ENCODE assay signal across 7 cellular contexts in the genomic region with DNA sequence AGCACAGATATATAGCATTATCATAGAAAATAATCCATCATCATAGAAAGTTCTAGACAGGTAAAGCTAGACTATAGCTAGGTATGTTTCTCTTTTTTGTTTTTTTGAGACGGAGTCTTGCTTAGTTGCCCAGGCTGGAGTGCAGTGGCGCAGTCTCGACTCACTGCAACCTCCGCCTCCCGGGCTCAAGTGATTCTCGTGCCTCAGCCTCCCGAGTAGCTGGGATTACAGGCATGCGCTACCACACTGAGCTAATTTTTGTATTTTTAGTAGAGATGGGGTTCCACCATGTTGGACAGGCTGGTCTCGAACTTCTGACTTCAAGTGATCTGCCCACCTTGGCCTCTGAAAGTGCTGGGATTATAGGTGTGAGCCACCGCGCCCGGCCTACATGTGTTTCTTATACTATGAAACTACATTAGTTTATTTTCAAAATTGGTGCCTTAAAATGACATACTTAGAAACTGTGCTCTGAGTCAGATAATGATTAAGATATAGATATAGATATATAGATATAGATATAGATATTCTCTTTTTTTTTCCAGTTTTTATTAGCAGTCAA. TPM values are rescaled to one million over a fixed set of nuclear protein-coding genes. Genes with fewer than 3 reads are reported as not detected.
DNase-seq lines count a peak whose midpoint lies in the region; ATAC-seq and TF ChIP-seq lines count a peak whose summit lies in the region.
"Not testable (repeated sequence)": the region's sequence is repeated elsewhere in the genome, so short reads cannot be mapped to it uniquely, and the experiment has no call there.

No MANE protein-coding gene starts in this region.

- peaks cover 26% of the 10 kb centered on the region for H3K4me1 Mint-ChIP-seq in activated CD8-positive, alpha-beta T cell treated with anti-CD3 and anti-CD28 coated beads, Interleukin-2, amount 10 ng/mL, durations not matched to agents 7 days and 5 days (ENCODE audit: low read depth)

- not testable (repeated sequence) for TF ChIP-seq EP300 in gastroesophageal sphincter (IDR thresholded peaks at IDR 0.05)

- CTCF ChIA-PET in activated CD8-positive, alpha-beta T cell treated with anti-CD3 and anti-CD28 coated beads, Interleukin-2, amount 10 ng/mL, durations not matched to agents 7 days and 5 days (lab: Charles Lee): interaction anchor here (0.8 to 1.5 kb wide), 3 partner anchors 28 to 208 kb away, joined by 3 to 5 read pairs (median 3); no protein-coding TSS in a partner anchor

- H3K4me3 ChIP-seq in GM12865 (ENCODE audit: low read depth, low read length) (peak overlapping the region; percentile 99), OCI-LY1 (ENCODE audit: low read depth, low read length, poor library complexity, severe bottlenecking) (peak overlapping the region; percentile 83), cardiac fibroblast (replicated peaks in 1 of 2; ENCODE audit: low read depth in 2 of 2, low read length in 2 of 2) (peak overlapping the region; percentile 90 to 97), gastroesophageal sphincter (peak overlapping the region; percentile 89 to 96), muscle layer of colon (ENCODE audit: low read depth in 1 of 2, low read length in 2 of 2) (peak overlapping the region in 1 of 2 donors; percentile 98), skeletal muscle satellite cell (ENCODE audit: low read length) (peak overlapping the region; percentile 96)

- not testable (repeated sequence) for H4K20me1 ChIP-seq in OCI-LY1 (ENCODE audit: insufficient read depth, low read length)

- H3K4me2 ChIP-seq in OCI-LY1 (ENCODE audit: low read length) (peak overlapping the region; percentile 80), skeletal muscle satellite cell (ENCODE audit: low read length) (peak overlapping the region; percentile 94)

- not testable (repeated sequence) for H3K27me3 Mint-ChIP-seq in activated CD8-positive, alpha-beta T cell treated with anti-CD3 and anti-CD28 coated beads, Interleukin-2, amount 10 ng/mL, durations not matched to agents 7 days and 5 days (ENCODE audit: low read depth)

- peaks cover 44% of the 10 kb centered on the region for H3K79me2 ChIP-seq in OCI-LY1 (ENCODE audit: insufficient read depth, low read length)

- H3K27ac ChIP-seq in OCI-LY1 (ENCODE audit: low read depth, low read length, poor library complexity, severe bottlenecking): not testable (repeated sequence)
- H3K27ac ChIP-seq in gastroesophageal sphincter: peak overlapping the region in 1 of 4 donors; percentile 99
- H3K27ac ChIP-seq in muscle layer of colon (ENCODE audit: low read depth, low read length): peak overlapping the region; percentile 94

- not testable (repeated sequence) for H3F3A ChIP-seq in OCI-LY1 (ENCODE audit: insufficient read depth, low read length)

- not testable (repeated sequence) for H3K27ac Mint-ChIP-seq in activated CD8-positive, alpha-beta T cell treated with anti-CD3 and anti-CD28 coated beads, Interleukin-2, amount 10 ng/mL, durations not matched to agents 7 days and 5 days

- TF ChIP-seq CTCF in GM12865 (IDR thresholded peaks at IDR 0.05; ENCODE audit: insufficient read depth, low read depth, low read length, missing control alignments); OCI-LY1 (IDR thresholded peaks at IDR 0.05; ENCODE audit: low read length); cardiac fibroblast (IDR thresholded peaks at IDR 0.05; ENCODE audit: low read depth, low read length); gastroesophageal sphincter (IDR thresholded peaks at IDR 0.05): not testable (repeated sequence)

- H3K9ac ChIP-seq in OCI-LY1 (ENCODE audit: low read length): peak overlapping the region; percentile 87
- H3K9ac ChIP-seq in muscle layer of colon (ENCODE audit: low read length): not testable (repeated sequence)
- H3K9ac ChIP-seq in skeletal muscle satellite cell (ENCODE audit: low read depth, low read length): peak overlapping the region; percentile 98

- TF ChIP-seq POLR2A in gastroesophageal sphincter (IDR thresholded peaks at IDR 0.05): not testable (repeated sequence)

- not testable (repeated sequence) for H3K9me3 ChIP-seq in OCI-LY1 (ENCODE audit: low read length); gastroesophageal sphincter; muscle layer of colon (ENCODE audit: low read length); skeletal muscle satellite cell (replicated peaks; ENCODE audit: low read length)

- H3K36me3 ChIP-seq in OCI-LY1 (ENCODE audit: insufficient read depth, low read length) (peaks cover 41% of the 10 kb centered on the region), gastroesophageal sphincter (peaks cover 0 to 17% of the 10 kb centered on the region in 2 donors), skeletal muscle satellite cell (ENCODE audit: insufficient read depth, low read length) (peaks cover 11% of the 10 kb centered on the region)
- H3K36me3 ChIP-seq in muscle layer of colon (ENCODE audit: insufficient read depth, low read length): not testable (repeated sequence)

- H3K27me3 ChIP-seq in OCI-LY1 (ENCODE audit: insufficient read depth, low read length); gastroesophageal sphincter; muscle layer of colon (ENCODE audit: control insufficient read depth in 1 of 2, insufficient read depth in 2 of 2, low read length in 2 of 2); skeletal muscle satellite cell (ENCODE audit: control insufficient read depth, insufficient read depth, low read length): not testable (repeated sequence)

- peaks cover 11% of the 10 kb centered on the region for H3K9me3 Mint-ChIP-seq in activated CD8-positive, alpha-beta T cell treated with anti-CD3 and anti-CD28 coated beads, Interleukin-2, amount 10 ng/mL, durations not matched to agents 7 days and 5 days (ENCODE audit: insufficient read depth)

- peaks cover 26% of the 10 kb centered on the region for H3K4me1 ChIP-seq in OCI-LY1 (ENCODE audit: insufficient read depth, low read length, severe bottlenecking)
- H3K4me1 ChIP-seq in gastroesophageal sphincter: peaks cover 4 to 35% (median 15%) of the 10 kb centered on the region in 3 donors
- peaks cover 17% of the 10 kb centered on the region for H3K4me1 ChIP-seq in muscle layer of colon (ENCODE audit: insufficient read depth, low read length)
- peaks cover 16% of the 10 kb centered on the region for H3K4me1 ChIP-seq in skeletal muscle satellite cell (ENCODE audit: control insufficient read depth, insufficient read depth, low read length)

- H2AFZ ChIP-seq in OCI-LY1 (ENCODE audit: low read length): not testable (repeated sequence)

- peak overlapping the region; percentile 96 for H3K4me3 Mint-ChIP-seq in activated CD8-positive, alpha-beta T cell treated with anti-CD3 and anti-CD28 coated beads, Interleukin-2, amount 10 ng/mL, durations not matched to agents 7 days and 5 days

- peaks cover 37% of the 10 kb centered on the region for H3K36me3 Mint-ChIP-seq in activated CD8-positive, alpha-beta T cell treated with anti-CD3 and anti-CD28 coated beads, Interleukin-2, amount 10 ng/mL, durations not matched to agents 7 days and 5 days (ENCODE audit: low read depth)

- not testable (repeated sequence) for H3K9me2 ChIP-seq in OCI-LY1 (ENCODE audit: low read depth, low read length)

- POLR2A ChIA-PET in activated CD8-positive, alpha-beta T cell treated with anti-CD3 and anti-CD28 coated beads, Interleukin-2, amount 10 ng/mL, durations not matched to agents 7 days and 5 days (lab: Charles Lee): interaction anchor here (1.1 kb wide), 1 partner anchor 42 kb away, joined by 4 read pairs; no protein-coding TSS in a partner anchor

- WGBS in gastroesophageal sphincter (ENCODE audit: low coverage in 1 of 2), 2 donors: 82 to 88% methylated on average over 12 of the region's 12 CpGs

- ATAC-seq in activated CD8-positive, alpha-beta T cell treated with anti-CD3 and anti-CD28 coated beads, Interleukin-2, amount 10 ng/mL, durations not matched to agents 7 days and 5 days; gastroesophageal sphincter: not testable (repeated sequence)

- not testable (repeated sequence) for DNase-seq in GM12865 (ENCODE audit: low read depth); activated CD8-positive, alpha-beta T cell treated with anti-CD3 and anti-CD28 coated beads, Interleukin-2, amount 10 ng/mL, durations not matched to agents 7 days and 5 days; cardiac fibroblast (ENCODE audit: low read depth in 2 of 2)

RNA-seq across cellular contexts. Expression of a gene that starts 1.5 kb away (rescaled TPM):
- total RNA-seq in activated CD8-positive, alpha-beta T cell treated with anti-CD3 and anti-CD28 coated beads, Interleukin-2, amount 10 ng/mL, durations not matched to agents 7 days and 5 days: 10 to 100 TPM; 14.2 to 16.5 TPM
- total RNA-seq in gastroesophageal sphincter: 10 to 100 TPM; 10.9 to 13.6 (median 12.5) TPM
- total RNA-seq in skeletal muscle satellite cell (2012; rRNA removed): 21.0 and 22.7 TPM in 2 replicates

RNA-seq across cellular contexts. Expression of a gene that starts 42.7 kb away (rescaled TPM):
- total RNA-seq in activated CD8-positive, alpha-beta T cell treated with anti-CD3 and anti-CD28 coated beads, Interleukin-2, amount 10 ng/mL, durations not matched to agents 7 days and 5 days: 1 to 10 TPM; 7.3 to 7.5 TPM
- 10 to 100 TPM in 1 of 4 donors, 1 to 10 TPM in 3; 5.7 to 11.7 (median 6.3) TPM for total RNA-seq in gastroesophageal sphincter
- total RNA-seq in skeletal muscle satellite cell (2012; rRNA removed): 5.0 and 9.1 TPM in 2 replicates

RNA-seq across cellular contexts. Expression of a gene that starts 42.7 kb away (rescaled TPM):
- 10 to 100 TPM; 21.5 to 21.9 TPM for total RNA-seq in activated CD8-positive, alpha-beta T cell treated with anti-CD3 and anti-CD28 coated beads, Interleukin-2, amount 10 ng/mL, durations not matched to agents 7 days and 5 days
- 10 to 100 TPM; 15.5 to 19.4 (median 18.0) TPM for total RNA-seq in gastroesophageal sphincter
- 29.7 and 31.7 TPM in 2 replicates for total RNA-seq in skeletal muscle satellite cell (2012; rRNA removed)
